Comparison of ENCODE assay signal across 15 cellular contexts in genomic region chr14:58513272-58513671, GRCh38.
DNase-seq lines count a peak whose midpoint lies in the region; ATAC-seq, FAIRE-seq and TF ChIP-seq lines count a peak whose summit lies in the region.
"Had no signal": no experiment of that assay in that cellular context is flagged by ENCODE, and none has a peak within 500 bp of the region (broad histone marks: within the 10 kb centered on the region; RNA-seq: fewer than 3 reads in every experiment).

No MANE protein-coding gene starts in this region.

- H3K79me2 ChIP-seq in K562 (ENCODE audit: control insufficient read depth, insufficient read depth, low read length) = no peaks in the 10 kb centered on the region

- H3K27me3 Mint-ChIP-seq in T-helper 17 cell = no peaks in the 10 kb centered on the region
- H3K27me3 Mint-ChIP-seq: CD4-positive, CD25-positive, alpha-beta regulatory T cell; IgD-negative memory B cell had no signal

- TF ChIP-seq POLR2A in K562 (conservative IDR thresholded peaks at IDR 0.05) = no peak

- H3K9me1 ChIP-seq in K562 (ENCODE audit: control insufficient read depth, insufficient read depth, low read length) = no peaks in the 10 kb centered on the region

- intact Hi-C loops in K562 (cut with micrococcal nuclease) = no loop called here

- POLR2A ChIA-PET in K562 (lab: Yijun Ruan, JAX) = no interaction called here

- CTCF ChIA-PET in K562 (lab: Yijun Ruan, JAX; ENCODE audit: low intra/inter-chr PET ratio) = no interaction called here

- no peak overlapping the region for H3K27ac ChIP-seq in K562 (ENCODE audit: extremely low read depth, low read depth, low read length)
- H3K27ac ChIP-seq: BLaER1 treated with 17β-estradiol and CSF1 and Interleukin-3, amounts not matched to agents 10 nM and 100 nM; GM23248; KMS-11 had no signal

- no peak for TF ChIP-seq RAD21 in K562 (CRISPR knock-in tag; conservative IDR thresholded peaks at IDR 0.05 in 1 of 2, IDR thresholded peaks at IDR 0.05 in 1 of 2)

- no peak overlapping the region for H3K4me3 ChIP-seq in K562
- H3K4me3 ChIP-seq: BLaER1 treated with 17β-estradiol and CSF1 and Interleukin-3, amounts not matched to agents 10 nM and 100 nM; GM23248 had no signal

- no peak overlapping the region for H2AFZ ChIP-seq in K562 (ENCODE audit: low read depth, low read length)
- H2AFZ ChIP-seq: GM23248 had no signal

- 79% methylated on average over 3 of the region's 3 CpGs for WGBS in K562 (ENCODE audit: insufficient coverage, low coverage, missing lambda C conversion rate)

- no peak for TF ChIP-seq EP300 in K562 (IDR thresholded peaks at IDR 0.05; ENCODE audit: low read length)

- no peak overlapping the region for H3K9ac ChIP-seq in K562 (ENCODE audit: insufficient read depth in 1 of 2, low read depth in 2 of 2, low read length in 2 of 2)
- H3K9ac ChIP-seq: BLaER1 treated with 17β-estradiol and CSF1 and Interleukin-3, amounts not matched to agents 10 nM and 100 nM; GM23248; KMS-11 had no signal

- in situ Hi-C loops in K562 (cut with MboI) = no loop called here

- peak overlapping the region; percentile 62 for H3K27ac Mint-ChIP-seq in T-helper 17 cell
- H3K27ac Mint-ChIP-seq: CD4-positive, CD25-positive, alpha-beta regulatory T cell; H9; IgD-negative memory B cell had no signal

- DNase-seq in HTR-8/SVneo (ENCODE audit: insufficient read length, low spot score) (no peak), NOMO-1 treated with dmso at 0.1 percent for 144 hours (lab: John Stamatoyannopoulos, UW; ENCODE audit: unreplicated experiment) (peak; percentile 7), T-helper 17 cell (no peak), K562 (ENCODE audit: extremely low read depth in 1 of 4, low spot score in 3 of 4) (no peak), SKM-1 treated with dmso at 0.1 percent for 144 hours (lab: John Stamatoyannopoulos, UW; ENCODE audit: unreplicated experiment) (no peak)
- no peak for DNase-seq in activated CD4-positive, CD25-positive, alpha-beta regulatory T cell (lab: John Stamatoyannopoulos, UW)
- DNase-seq: ACHN; CD4-positive, CD25-positive, alpha-beta regulatory T cell; DMS53; GM23248; H9 had no signal

- H3K36me3 Mint-ChIP-seq in T-helper 17 cell (ENCODE audit: low read depth) = peaks cover 5% of the 10 kb centered on the region

- no peak overlapping the region for H3K4me3 Mint-ChIP-seq in T-helper 17 cell
- H3K4me3 Mint-ChIP-seq: CD4-positive, CD25-positive, alpha-beta regulatory T cell; H9; IgD-negative memory B cell had no signal

- no peaks in the 10 kb centered on the region for H3K27me3 ChIP-seq in K562 (ENCODE audit: control insufficient read depth in 2 of 2, insufficient read depth in 2 of 2, low read length in 2 of 2)
- H3K27me3 ChIP-seq: BLaER1 treated with 17β-estradiol and CSF1 and Interleukin-3, amounts not matched to agents 10 nM and 100 nM had no signal

- H4K20me1 ChIP-seq in K562 (replicated peaks; ENCODE audit: control insufficient read depth, insufficient read depth, low read length) = no peaks in the 10 kb centered on the region
- H4K20me1 ChIP-seq: BLaER1 treated with 17β-estradiol and CSF1 and Interleukin-3, amounts not matched to agents 10 nM and 100 nM had no signal

- no TSS peak for BruUV-seq in K562 (replicated peaks; lab: Mats Ljungman, UMichigan)

- no peak overlapping the region for H3K4me2 ChIP-seq in K562 (ENCODE audit: insufficient read depth, low read length)
- H3K4me2 ChIP-seq: BLaER1 treated with 17β-estradiol and CSF1 and Interleukin-3, amounts not matched to agents 10 nM and 100 nM; KMS-11 had no signal

- peaks cover 2% of the 10 kb centered on the region for H3K4me1 Mint-ChIP-seq in T-helper 17 cell
- H3K4me1 Mint-ChIP-seq: H9, IgD-negative memory B cell had no signal

- ATAC-seq in T-helper 17 cell = no peak
- no peak for ATAC-seq in K562
- no peak for ATAC-seq in HG02884 (IDR thresholded peaks at IDR 0.05; ENCODE audit: unreplicated experiment)

- FAIRE-seq in HTR-8/SVneo (lab: Jason Lieb, UNC) = peak; percentile 33
- no peak for FAIRE-seq in K562 (lab: Jason Lieb, UNC)

- no peak for TF ChIP-seq CTCF in K562 (IDR thresholded peaks at IDR 0.05 in 2 of 3, conservative IDR thresholded peaks at IDR 0.05 in 1 of 3; ENCODE audit: insufficient read depth in 2 of 3, low read depth in 1 of 3, low read length in 3 of 3)

- H3K9me3 ChIP-seq in T-helper 17 cell (ENCODE audit: control insufficient read depth, low read length, poor library complexity, severe bottlenecking) (no peaks in the 10 kb centered on the region), K562 (replicated peaks; ENCODE audit: control insufficient read depth, insufficient read depth, low read depth, low read length) (no peaks in the 10 kb centered on the region)

- H3K4me1 ChIP-seq in K562 (replicated peaks in 1 of 2; ENCODE audit: control insufficient read depth in 2 of 2, insufficient read depth in 2 of 2, low read length in 2 of 2) = no peaks in the 10 kb centered on the region
- H3K4me1 ChIP-seq: BLaER1 treated with 17β-estradiol and CSF1 and Interleukin-3, amounts not matched to agents 10 nM and 100 nM had no signal

- peaks cover 8% of the 10 kb centered on the region; the same call in 2 of the 3 replicates for H3K36me3 ChIP-seq in K562 (ENCODE audit: control insufficient read depth, insufficient read depth, low read length)

TF ChIP-seq in K562, 482 proteins besides CTCF, POLR2A, EP300 and RAD21:
- TF ChIP-seq SPI1 (IDR thresholded peaks at IDR 0.05; ENCODE audit: borderline replicate concordance, low read depth, low read length) = peak; percentile 76; the same call in 1 of the 2 replicates
- TF ChIP-seq ARID3B (CRISPR knock-in tag; IDR thresholded peaks at IDR 0.05; ENCODE audit: borderline replicate concordance) = no peak
